Comparison of ENCODE assay signal across 12 cellular contexts in genomic region chr1:231139125-231139649, GRCh38. TPM values are rescaled to one million over a fixed set of nuclear protein-coding genes. Genes with fewer than 3 reads are reported as not detected.
DNase-seq lines count a peak whose midpoint lies in the region.
"Had no signal": no experiment of that assay in that cellular context is flagged by ENCODE, and none has a peak within 500 bp of the region (broad histone marks: within the 10 kb centered on the region; RNA-seq: fewer than 3 reads in every experiment).

No MANE protein-coding gene starts in this region.

- DNase-seq in AG08395 (ENCODE audit: low spot score): peak; percentile 55
- DNase-seq in HT1080 (ENCODE audit: low read depth): peak; percentile 91
- peak; percentile 44 for DNase-seq in astrocyte of the hippocampus (ENCODE audit: low read depth, low spot score)
- DNase-seq in kidney tubule cell (ENCODE audit: low spot score): peak; percentile 67
- no peak for DNase-seq in NOMO-1 treated with DMSO at 0.1 percent for 48 hours (lab: John Stamatoyannopoulos, UW; ENCODE audit: unreplicated experiment)
- DNase-seq in UCSD-AML1 (lab: John Stamatoyannopoulos, UW; ENCODE audit: unreplicated experiment): no peak
- DNase-seq in NCI-H1694 treated with DMSO at 0.1 percent for 48 hours (lab: John Stamatoyannopoulos, UW): no peak
- DNase-seq in NCI-H69 (lab: John Stamatoyannopoulos, UW): no peak
- DNase-seq: COR-L47; effector memory CD4-positive, alpha-beta T cell; Karpas-422; NCI-H526 had no signal

RNA-seq across cellular contexts. Expression of gene TRIM67, which starts 22.7 kb away (rescaled TPM):
- not detected in 2 replicates for total RNA-seq in HT1080 (2014; rRNA removed; shearing (Covaris generic))
- not detected in 2 replicates for polyA plus RNA-seq in HT1080 (2015; cell fraction: cytosol; rRNA removed)
- not detected in 2 replicates for polyA plus RNA-seq in HT1080 (2015; cell fraction: nucleus; rRNA removed)

Comparison
In these comparisons a context has a peak if more than half of its experiments do, and no peak if none do; other contexts are left out.
1. DNase-seq: peak in AG08395 (single experiment), HT1080 (single experiment), astrocyte of the hippocampus (single experiment) and kidney tubule cell (single experiment); none in NOMO-1 treated with DMSO at 0.1 percent for 48 hours (single experiment), UCSD-AML1 (single experiment), NCI-H1694 treated with DMSO at 0.1 percent for 48 hours (single experiment) and NCI-H69 (single experiment).